In genomic region chr12:96400631-96401060, GRCh38 we compare ENCODE assay signal across 8 cellular contexts. TPM values are rescaled to one million over a fixed set of nuclear protein-coding genes. Genes with fewer than 3 reads are reported as not detected.
A peak's percentile ranks its signal among the peaks of the same experiment; 100 is the strongest.
DNase-seq lines count a peak whose midpoint lies in the region; ATAC-seq and TF ChIP-seq lines count a peak whose summit lies in the region.

No MANE protein-coding gene starts in this region.

- intact Hi-C loops in Calu3 (cut with micrococcal nuclease; ENCODE audit: unreplicated experiment) = loop anchor here (2.0 to 5.0 kb wide), 3 partner anchors 87 to 338 kb away; partner anchors contain the start of gene CFAP54
- intact Hi-C loops in activated CD4-positive, alpha-beta memory T cell treated with anti-CD3 and anti-CD28 coated beads for 36 hours (cut with micrococcal nuclease) = loop anchor here (1.0 to 5.0 kb wide), 13 partner anchors 25 to 353 kb away; partner anchors contain the start of gene CFAP54

- H3K27me3 ChIP-seq in HUES48 (ENCODE audit: control insufficient read depth, insufficient read depth, low read length) (no peaks in the 10 kb centered on the region), gastroesophageal sphincter (no peaks in the 10 kb centered on the region)

- no peak for TF ChIP-seq EP300 in gastroesophageal sphincter (IDR thresholded peaks at IDR 0.05)

- H3K27ac ChIP-seq in HUES48 (ENCODE audit: low read depth, low read length) (peak overlapping the region; percentile 56), gastroesophageal sphincter (peak overlapping the region; percentile 68 to 100 (median 98))

- no peak overlapping the region for H3K9ac ChIP-seq in HUES48 (ENCODE audit: low read depth, low read length)

- 0% methylated on average over 4 to 5 of the region's 19 CpGs for WGBS in gastroesophageal sphincter (ENCODE audit: low coverage in 1 of 2), 2 donors

- H3K27me3 Mint-ChIP-seq in Calu3 (ENCODE audit: unreplicated experiment) (no peaks in the 10 kb centered on the region), progenitor cell of endocrine pancreas (no peaks in the 10 kb centered on the region)
- no peaks in the 10 kb centered on the region for H3K27me3 Mint-ChIP-seq in activated CD4-positive, alpha-beta memory T cell treated with anti-CD3 and anti-CD28 coated beads for 36 hours

- H3K9me3 Mint-ChIP-seq in Calu3 (ENCODE audit: low read depth, unreplicated experiment) = no peaks in the 10 kb centered on the region
- H3K9me3 Mint-ChIP-seq in activated CD4-positive, alpha-beta memory T cell treated with anti-CD3 and anti-CD28 coated beads for 36 hours = no peaks in the 10 kb centered on the region
- no peaks in the 10 kb centered on the region for H3K9me3 Mint-ChIP-seq in progenitor cell of endocrine pancreas (ENCODE audit: low read depth)

- peaks cover 21% of the 10 kb centered on the region for H3K4me1 Mint-ChIP-seq in Calu3 (ENCODE audit: low read depth, unreplicated experiment)
- H3K4me1 Mint-ChIP-seq in activated CD4-positive, alpha-beta memory T cell treated with anti-CD3 and anti-CD28 coated beads for 36 hours (ENCODE audit: low read depth) = peaks cover 35% of the 10 kb centered on the region
- H3K4me1 Mint-ChIP-seq in progenitor cell of endocrine pancreas (ENCODE audit: low read depth) = peaks cover 37% of the 10 kb centered on the region

- ATAC-seq in GM19438 (IDR thresholded peaks at IDR 0.05; ENCODE audit: low read depth, unreplicated experiment) (peak; percentile 3), gastroesophageal sphincter (peak; percentile 42), GM18858 (IDR thresholded peaks at IDR 0.05; ENCODE audit: unreplicated experiment) (no peak)

- peaks cover 59% of the 10 kb centered on the region for H3K4me1 ChIP-seq in HUES48 (ENCODE audit: control insufficient read depth, insufficient read depth, low read length)
- H3K4me1 ChIP-seq in gastroesophageal sphincter = peaks cover 0 to 32% (median 3%) of the 10 kb centered on the region in 3 donors

- peak overlapping the region; percentile 55 for H3K27ac Mint-ChIP-seq in Calu3 (ENCODE audit: unreplicated experiment)
- H3K27ac Mint-ChIP-seq in activated CD4-positive, alpha-beta memory T cell treated with anti-CD3 and anti-CD28 coated beads for 36 hours = peak overlapping the region; percentile 97
- peak overlapping the region; percentile 62 for H3K27ac Mint-ChIP-seq in progenitor cell of endocrine pancreas

- H3K4me3 ChIP-seq in HUES48 (ENCODE audit: low read depth, low read length) (peak overlapping the region; percentile 80), gastroesophageal sphincter (peak overlapping the region; percentile 85 to 90)

- H3K36me3 Mint-ChIP-seq in Calu3 (ENCODE audit: insufficient read depth, unreplicated experiment) (peaks cover 34% of the 10 kb centered on the region), progenitor cell of endocrine pancreas (ENCODE audit: insufficient read depth) (no peaks in the 10 kb centered on the region)
- H3K36me3 Mint-ChIP-seq in activated CD4-positive, alpha-beta memory T cell treated with anti-CD3 and anti-CD28 coated beads for 36 hours = peaks cover 2% of the 10 kb centered on the region

- peak overlapping the region; percentile 90 for H3K4me3 Mint-ChIP-seq in Calu3 (ENCODE audit: low read depth, unreplicated experiment)
- peak overlapping the region; percentile 86 for H3K4me3 Mint-ChIP-seq in activated CD4-positive, alpha-beta memory T cell treated with anti-CD3 and anti-CD28 coated beads for 36 hours
- peak overlapping the region; percentile 79 for H3K4me3 Mint-ChIP-seq in progenitor cell of endocrine pancreas (ENCODE audit: low read depth)

- no peaks in the 10 kb centered on the region for H3K9me3 ChIP-seq in HUES48 (ENCODE audit: control insufficient read depth, insufficient read depth, low read length)
- H3K9me3 ChIP-seq in gastroesophageal sphincter = no peaks in the 10 kb centered on the region

- BruUV-seq in Calu3 (replicated peaks; lab: Mats Ljungman, UMichigan) = no TSS peak

- TF ChIP-seq POLR2A in gastroesophageal sphincter (IDR thresholded peaks at IDR 0.05) = no peak

- no peak for DNase-seq in Calu3
- DNase-seq in activated CD4-positive, alpha-beta memory T cell treated with anti-CD3 and anti-CD28 coated beads for 36 hours = no peak
- DNase-seq in progenitor cell of endocrine pancreas (ENCODE audit: low spot score, unreplicated experiment) = no peak
- no peak for DNase-seq in iPS-NIHi7 (ENCODE audit: extremely low spot score)

- POLR2A ChIA-PET in activated CD4-positive, alpha-beta memory T cell treated with anti-CD3 and anti-CD28 coated beads for 36 hours (lab: Charles Lee) = interaction anchor here (0.7 to 2.8 kb wide), 13 partner anchors 22 to 365 kb away, joined by 3 to 18 read pairs (median 4); partner anchors contain the start of genes CFAP54 and LTA4H

- H3K36me3 ChIP-seq in HUES48 (ENCODE audit: control insufficient read depth, insufficient read depth, low read length) = no peaks in the 10 kb centered on the region
- no peaks in the 10 kb centered on the region for H3K36me3 ChIP-seq in gastroesophageal sphincter

- peak; percentile 9 for TF ChIP-seq CTCF in Calu3 (IDR thresholded peaks at IDR 0.05; ENCODE audit: unreplicated experiment)
- TF ChIP-seq CTCF in gastroesophageal sphincter (IDR thresholded peaks at IDR 0.05) = no peak
- no peak for TF ChIP-seq CTCF in progenitor cell of endocrine pancreas (IDR thresholded peaks at IDR 0.05; ENCODE audit: unreplicated experiment)

- CTCF ChIA-PET in Calu3 (lab: Charles Lee) = interaction anchor here (0.6 to 2.3 kb wide), 8 partner anchors 14 to 186 kb away, joined by 4 to 9 read pairs (median 8); no protein-coding TSS in a partner anchor
- CTCF ChIA-PET in activated CD4-positive, alpha-beta memory T cell treated with anti-CD3 and anti-CD28 coated beads for 36 hours (lab: Charles Lee) = interaction anchor here (0.6 to 5.3 kb wide), 33 partner anchors 10 to 402 kb away, joined by 3 to 42 read pairs (median 4); partner anchors contain the start of genes CFAP54 and LTA4H

RNA-seq across cellular contexts. Expression of gene CDK17, which starts 0.4 kb away (rescaled TPM):
- total RNA-seq in Calu3 (2022) = 28.8 and 33.0 TPM in 2 replicates
- total RNA-seq in activated CD4-positive, alpha-beta memory T cell treated with anti-CD3 and anti-CD28 coated beads for 36 hours = 10 to 100 TPM; 34.5 to 35.7 TPM
- total RNA-seq in gastroesophageal sphincter = 10 to 100 TPM; 54.4 to 77.9 (median 62.9) TPM
- total RNA-seq in progenitor cell of endocrine pancreas = 32.3 and 35.9 TPM in 2 replicates
